ENCODE assay signal across 13 cellular contexts in the genomic region with DNA sequence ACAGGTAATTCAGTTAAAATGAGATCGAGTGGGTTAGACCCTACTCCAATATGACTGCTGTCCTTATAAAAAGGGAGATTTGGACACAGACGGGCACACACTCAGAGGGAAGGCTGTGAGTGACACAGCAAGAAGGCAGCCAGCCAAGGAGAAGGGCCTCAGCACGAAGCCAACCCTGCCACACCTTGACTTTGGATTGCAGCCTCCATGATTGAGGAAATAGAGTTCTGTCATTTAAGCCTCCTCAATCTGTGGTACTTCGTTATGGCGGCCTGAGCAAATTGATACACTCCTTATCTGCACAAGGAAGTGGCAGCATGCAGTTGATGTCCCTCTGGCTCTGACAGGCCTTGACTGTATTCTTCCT. TPM values are rescaled to one million over a fixed set of nuclear protein-coding genes. Genes with fewer than 3 reads are reported as not detected.
"Had no signal": no experiment of that assay in that cellular context is flagged by ENCODE, and none has a peak within 500 bp of the region (broad histone marks: within the 10 kb centered on the region; RNA-seq: fewer than 3 reads in every experiment).

No MANE protein-coding gene starts in this region.

- DNase-seq: activated CD4-positive, alpha-beta memory T cell treated with anti-CD3 and anti-CD28 coated beads, Interleukin-2, amount 10 ng/mL, durations not matched to agents 7 days and 5 days; activated CD4-positive, alpha-beta T cell treated with anti-CD3 and anti-CD28 coated beads for 36 hours; activated naive CD4-positive, alpha-beta T cell treated with anti-CD3 and anti-CD28 coated beads, Interleukin-2, amount 10 ng/mL, durations not matched to agents 7 days and 5 days; adrenal gland; cerebellar nuclear complex; dermis blood vessel endothelial cell; left cardiac atrium; psoas muscle; stimulated activated CD4-positive, alpha-beta T cell treated with anti-CD3 and anti-CD28 coated beads, Interleukin-12 subunit alpha, Interleukin-12 subunit beta, amount 100 ng/mL, for 4 hours; stimulated activated naive CD4-positive, alpha-beta T cell treated with Interleukin-2 at 50 U/mL for 16 hours; T-helper 17 cell; uterus had no signal

- H3K36me3 ChIP-seq: adrenal gland, suprapubic skin, uterus had no signal

- H3K27ac ChIP-seq: adrenal gland, psoas muscle, suprapubic skin, uterus had no signal

- H3K27me3 ChIP-seq: adrenal gland, suprapubic skin, uterus had no signal

- H3K9me3 ChIP-seq: adrenal gland, psoas muscle, suprapubic skin, uterus had no signal

- H3K4me3 ChIP-seq: adrenal gland, psoas muscle, suprapubic skin, uterus had no signal

- H3K4me1 ChIP-seq: adrenal gland, psoas muscle, suprapubic skin had no signal

RNA-seq across cellular contexts. Expression of a gene that starts 43.8 kb away (rescaled TPM):
- total RNA-seq: psoas muscle had no signal
